Comparison of ENCODE assay signal across 9 cellular contexts in the genomic region with DNA sequence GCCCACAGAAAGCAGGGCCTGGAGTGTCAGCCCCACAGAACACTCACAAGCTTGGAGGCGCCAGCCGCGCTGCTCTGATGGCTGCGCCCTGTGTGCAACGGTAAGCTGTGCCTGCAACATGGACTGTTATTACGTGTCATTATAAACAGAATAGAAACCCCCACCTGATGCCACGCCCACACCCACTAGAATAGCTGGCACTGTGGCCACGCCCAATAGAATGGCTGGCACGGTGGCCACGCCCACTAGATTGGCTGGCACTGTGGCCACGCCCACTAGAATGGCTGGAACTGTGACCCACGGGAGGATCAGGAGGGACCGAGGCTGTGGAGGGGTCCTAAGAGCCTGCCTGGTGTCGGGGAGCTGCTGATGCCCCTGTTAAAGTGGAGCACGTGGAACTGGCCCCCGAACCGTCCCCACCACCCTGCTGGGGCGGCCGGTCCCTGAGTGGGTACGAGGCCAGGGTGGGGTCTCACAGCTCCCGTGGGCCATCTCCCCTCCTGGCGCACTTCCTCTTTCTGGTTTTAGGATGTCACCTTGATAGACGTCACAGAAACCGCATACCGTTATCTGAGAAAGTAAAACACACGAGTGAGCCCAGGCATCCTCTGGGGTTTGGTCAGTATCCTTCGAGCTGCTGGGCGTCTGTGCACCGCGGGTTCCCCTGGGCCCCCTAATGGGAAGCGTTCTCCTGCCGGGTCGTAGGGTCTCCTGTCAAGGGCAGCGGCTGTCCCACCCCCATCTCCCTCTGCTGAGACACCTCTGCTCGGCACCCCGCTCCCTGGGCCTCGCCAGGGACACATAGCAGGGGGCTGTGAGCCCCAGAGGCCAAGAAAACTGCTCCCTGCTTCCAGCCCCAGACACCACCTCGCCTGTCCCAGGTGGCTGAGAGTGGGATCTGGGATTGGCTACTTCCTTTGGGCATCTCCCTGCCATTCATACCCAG. TPM values are rescaled to one million over a fixed set of nuclear protein-coding genes. Genes with fewer than 3 reads are reported as not detected.
DNase-seq lines count a peak whose midpoint lies in the region; ATAC-seq and TF ChIP-seq lines count a peak whose summit lies in the region.
"Had no signal": no experiment of that assay in that cellular context is flagged by ENCODE, and none has a peak within 500 bp of the region (broad histone marks: within the 10 kb centered on the region; RNA-seq: fewer than 3 reads in every experiment).

No MANE protein-coding gene starts in this region.

- H3K4me3 Mint-ChIP-seq in CD4-positive, CD25-positive, alpha-beta regulatory T cell, result peak overlapping the region; percentile 78 to 92 (median 84)
- H3K4me3 Mint-ChIP-seq in type B pancreatic cell (no peak overlapping the region), osteocyte (ENCODE audit: unreplicated experiment) (no peak overlapping the region)

- peak overlapping the region in 2 of 3 donors; percentile 85 to 87 for H3K27ac Mint-ChIP-seq in CD4-positive, CD25-positive, alpha-beta regulatory T cell
- H3K27ac Mint-ChIP-seq in type B pancreatic cell, result no peak overlapping the region
- no peak overlapping the region for H3K27ac Mint-ChIP-seq in osteocyte (ENCODE audit: unreplicated experiment)

- H3K36me3 Mint-ChIP-seq in CD4-positive, CD25-positive, alpha-beta regulatory T cell, result no peaks in the 10 kb centered on the region
- no peaks in the 10 kb centered on the region for H3K36me3 Mint-ChIP-seq in type B pancreatic cell
- H3K36me3 Mint-ChIP-seq in osteocyte (ENCODE audit: unreplicated experiment), result no peaks in the 10 kb centered on the region

- H3K4me1 Mint-ChIP-seq in CD4-positive, CD25-positive, alpha-beta regulatory T cell, result peaks cover 5 to 45% (median 23%) of the 10 kb centered on the region in 4 donors
- H3K4me1 Mint-ChIP-seq in type B pancreatic cell (ENCODE audit: unreplicated experiment) (peaks cover 3% of the 10 kb centered on the region), osteocyte (ENCODE audit: unreplicated experiment) (no peaks in the 10 kb centered on the region)

- in situ Hi-C loops in G401 (cut with HindIII; ENCODE audit: low sequenced_read_pairs), result no loop called here

- DNase-seq in CD4-positive, CD25-positive, alpha-beta regulatory T cell, result peak; percentile 78 to 85 (median 82)
- peak; percentile 80 for DNase-seq in HT-29 (ENCODE audit: low spot score)
- DNase-seq in germinal center (ENCODE audit: low spot score), result peak; percentile 93
- DNase-seq in type B pancreatic cell (ENCODE audit: extremely low spot score, unreplicated experiment), result no peak
- DNase-seq in osteocyte (ENCODE audit: extremely low spot score, unreplicated experiment), result no peak
- DNase-seq in G401 (ENCODE audit: low spot score), result no peak

- peak overlapping the region; percentile 33 for H3K27ac ChIP-seq in CD4-positive, CD25-positive, alpha-beta regulatory T cell (ENCODE audit: insufficient read depth, low read length, poor library complexity, severe bottlenecking)
- H3K27ac ChIP-seq: thoracic aorta had no signal

- peaks cover 66% of the 10 kb centered on the region for H3K27me3 Mint-ChIP-seq in CD4-positive, CD25-positive, alpha-beta regulatory T cell
- H3K27me3 Mint-ChIP-seq in type B pancreatic cell (peaks cover 84% of the 10 kb centered on the region), osteocyte (ENCODE audit: unreplicated experiment) (peaks cover 44% of the 10 kb centered on the region)

- peaks cover 49% of the 10 kb centered on the region for H3K4me1 ChIP-seq in CD4-positive, CD25-positive, alpha-beta regulatory T cell (ENCODE audit: control insufficient read depth, insufficient read depth, low read length, poor library complexity, severe bottlenecking)

- no peaks in the 10 kb centered on the region for H3K36me3 ChIP-seq in CD4-positive, CD25-positive, alpha-beta regulatory T cell (ENCODE audit: control insufficient read depth, insufficient read depth, low read length)
- H3K36me3 ChIP-seq: thoracic aorta had no signal

- H3K9me3 Mint-ChIP-seq in CD4-positive, CD25-positive, alpha-beta regulatory T cell, result no peaks in the 10 kb centered on the region
- H3K9me3 Mint-ChIP-seq in type B pancreatic cell (no peaks in the 10 kb centered on the region), osteocyte (ENCODE audit: unreplicated experiment) (no peaks in the 10 kb centered on the region)

- TF ChIP-seq CTCF in type B pancreatic cell (conservative IDR thresholded peaks at IDR 0.05) (no peak), osteocyte (IDR thresholded peaks at IDR 0.05) (no peak)

- peak overlapping the region; percentile 13 for H3K4me3 ChIP-seq in CD4-positive, CD25-positive, alpha-beta regulatory T cell (ENCODE audit: low read depth, low read length)
- H3K4me3 ChIP-seq: thoracic aorta had no signal

- peak; percentile 84 to 85 for ATAC-seq in CD4-positive, CD25-positive, alpha-beta regulatory T cell (ENCODE audit: low read depth in 2 of 2)
- ATAC-seq in GM19395 (IDR thresholded peaks at IDR 0.05; ENCODE audit: unreplicated experiment), result peak; percentile 62
- peak; percentile 88 to 90 for ATAC-seq in activated CD4-positive, CD25-positive, alpha-beta regulatory T cell treated with anti-CD3 and anti-CD28 coated beads, Interleukin-2, amount 50 U/mL, for 24 hours

- peaks cover 21% of the 10 kb centered on the region for H3K27me3 ChIP-seq in CD4-positive, CD25-positive, alpha-beta regulatory T cell (ENCODE audit: control insufficient read depth, insufficient read depth, low read length)

- no peaks in the 10 kb centered on the region for H3K9me3 ChIP-seq in CD4-positive, CD25-positive, alpha-beta regulatory T cell (ENCODE audit: control insufficient read depth in 2 of 2, low read length in 2 of 2)
- H3K9me3 ChIP-seq: thoracic aorta had no signal

RNA-seq across cellular contexts. Expression of gene SLC17A9, which starts 25.4 kb away (rescaled TPM):
- total RNA-seq in CD4-positive, CD25-positive, alpha-beta regulatory T cell, result 4.1 TPM
- polyA plus RNA-seq in CD4-positive, CD25-positive, alpha-beta regulatory T cell, result under 1 TPM in 3 of 4 donors, not detected in 1; 0.06 to 0.34 (median 0.32) TPM
- 119 and 127 TPM in 2 replicates for total RNA-seq in HT-29 (2014; rRNA removed; shearing (Covaris generic))
- total RNA-seq in type B pancreatic cell (ENCODE audit: low replicate concordance) (3.9 and 5.6 TPM in 2 replicates), osteocyte (not detected in 2 replicates)
- total RNA-seq in G401 (2014; rRNA removed; shearing (Covaris generic)), result 1.2 TPM in 1 of 2 replicates, not detected in the other

RNA-seq across cellular contexts. Expression of gene BHLHE23, which starts 28.9 kb away (rescaled TPM):
- not detected for total RNA-seq in CD4-positive, CD25-positive, alpha-beta regulatory T cell
- polyA plus RNA-seq in CD4-positive, CD25-positive, alpha-beta regulatory T cell, result not detected
- not detected in 2 replicates for total RNA-seq in HT-29 (2014; rRNA removed; shearing (Covaris generic))
- total RNA-seq in type B pancreatic cell (ENCODE audit: low replicate concordance), result not detected in 2 replicates
- not detected in 2 replicates for total RNA-seq in osteocyte
- total RNA-seq in G401 (2014; rRNA removed; shearing (Covaris generic)), result not detected in 2 replicates
- total RNA-seq: thoracic aorta had no signal

RNA-seq across cellular contexts. Expression of gene GID8, which starts 39.9 kb away (rescaled TPM):
- 31.9 TPM for total RNA-seq in CD4-positive, CD25-positive, alpha-beta regulatory T cell
- polyA plus RNA-seq in CD4-positive, CD25-positive, alpha-beta regulatory T cell, result 10 to 100 TPM; 15.5 to 19.9 (median 17.0) TPM
- 66.9 and 67.4 TPM in 2 replicates for total RNA-seq in HT-29 (2014; rRNA removed; shearing (Covaris generic))
- 55.8 and 68.7 TPM in 2 replicates for total RNA-seq in type B pancreatic cell (ENCODE audit: low replicate concordance)
- total RNA-seq in osteocyte, result 33.5 and 35.8 TPM in 2 replicates
- 41.0 and 49.2 TPM in 2 replicates for total RNA-seq in G401 (2014; rRNA removed; shearing (Covaris generic))

RNA-seq across cellular contexts. Expression of gene DIDO1, which starts 51.6 kb away (rescaled TPM):
- 80.8 TPM for total RNA-seq in CD4-positive, CD25-positive, alpha-beta regulatory T cell
- polyA plus RNA-seq in CD4-positive, CD25-positive, alpha-beta regulatory T cell, result 10 to 100 TPM; 30.9 to 47.8 (median 38.2) TPM
- 72.0 and 78.5 TPM in 2 replicates for total RNA-seq in HT-29 (2014; rRNA removed; shearing (Covaris generic))
- total RNA-seq in type B pancreatic cell (ENCODE audit: low replicate concordance), result 49.7 and 58.1 TPM in 2 replicates
- total RNA-seq in osteocyte, result 53.6 and 54.7 TPM in 2 replicates
- 24.3 and 36.5 TPM in 2 replicates for total RNA-seq in G401 (2014; rRNA removed; shearing (Covaris generic))

Comparison
In these comparisons a context has a peak if more than half of its experiments do, and no peak if none do; other contexts are left out.
1. DNase-seq: peak in CD4-positive, CD25-positive, alpha-beta regulatory T cell (3 of 3), HT-29 (single experiment) and germinal center (single experiment); none in type B pancreatic cell (single experiment), osteocyte (single experiment) and G401 (single experiment).
2. H3K27ac Mint-ChIP-seq: peak in CD4-positive, CD25-positive, alpha-beta regulatory T cell (2 of 3); none in type B pancreatic cell (single experiment) and osteocyte (single experiment).
3. H3K4me3 Mint-ChIP-seq: peak in CD4-positive, CD25-positive, alpha-beta regulatory T cell (4 of 4); none in type B pancreatic cell (single experiment) and osteocyte (single experiment).
4. RNA of gene SLC17A9, which starts 25.4 kb away (total RNA-seq): 119 to 127 TPM in HT-29; 4.1 TPM in CD4-positive, CD25-positive, alpha-beta regulatory T cell (single experiment), 3.9 to 5.6 TPM in type B pancreatic cell, 1.2 TPM in G401 and not detected in osteocyte; every median in the first group is over 10 times any median in the second.
5. Peak in every context shown above with its lines, with median percentiles within 50 percentile points of each other: ATAC-seq.